In genomic region chr2:110770696-110771425, GRCh38 we compare ENCODE assay signal across 8 cellular contexts. TPM values are rescaled to one million over a fixed set of nuclear protein-coding genes. Genes with fewer than 3 reads are reported as not detected.
A peak's percentile ranks its signal among the peaks of the same experiment; 100 is the strongest.
DNase-seq lines count a peak whose midpoint lies in the region; ATAC-seq and TF ChIP-seq lines count a peak whose summit lies in the region.

No MANE protein-coding gene starts in this region.

- no peaks in the 10 kb centered on the region for H4K20me1 ChIP-seq in PC-9 (ENCODE audit: insufficient read depth)

- H3F3A ChIP-seq in PC-9 (ENCODE audit: insufficient read depth, low read depth) = no peaks in the 10 kb centered on the region

- no peaks in the 10 kb centered on the region for H3K36me3 ChIP-seq in WERI-Rb-1
- H3K36me3 ChIP-seq in PC-9 (ENCODE audit: low read depth) = no peaks in the 10 kb centered on the region

- H3K79me2 ChIP-seq in PC-9 (ENCODE audit: low read depth) = no peaks in the 10 kb centered on the region

- H3K4me3 ChIP-seq in AG09309 (ENCODE audit: control insufficient read depth, low read depth, low read length) = no peak overlapping the region
- H3K4me3 ChIP-seq in WERI-Rb-1 (ENCODE audit: low read depth, low read length) = no peak overlapping the region
- H3K4me3 ChIP-seq in PC-9 = no peak overlapping the region

- H3K4me2 ChIP-seq in PC-9 = no peak overlapping the region

- H3K27me3 ChIP-seq in WERI-Rb-1 (ENCODE audit: insufficient read depth, low read depth, severe bottlenecking) (peaks cover 78% of the 10 kb centered on the region), PC-9 (ENCODE audit: insufficient read depth, low read depth) (no peaks in the 10 kb centered on the region)

- TF ChIP-seq CTCF in AG09309 (IDR thresholded peaks at IDR 0.05; ENCODE audit: control insufficient read depth, insufficient read depth, low read depth, low read length, missing control alignments) (no peak), WERI-Rb-1 (IDR thresholded peaks at IDR 0.05; ENCODE audit: low read depth, low read length) (no peak), PC-9 (conservative IDR thresholded peaks at IDR 0.05) (no peak)

- no peaks in the 10 kb centered on the region for H3K4me1 ChIP-seq in PC-9 (replicated peaks; ENCODE audit: insufficient read depth)

- intact Hi-C loops in PC-9 (cut with micrococcal nuclease; ENCODE audit: unreplicated experiment) = no loop called here

- no peaks in the 10 kb centered on the region for H3K9me2 ChIP-seq in PC-9 (ENCODE audit: insufficient read depth)

- no TSS peak for BruUV-seq in PC-9 (replicated peaks; lab: Mats Ljungman, UMichigan)

- DNase-seq in AG09309 (ENCODE audit: low read depth) = peak; percentile 20
- peak; percentile 91 for DNase-seq in NCI-H1105 treated with DMSO at 0.1 percent for 48 hours (lab: John Stamatoyannopoulos, UW)
- peak; percentile 80 for DNase-seq in WERI-Rb-1
- DNase-seq in kidney glomerular epithelial cell (lab: John Stamatoyannopoulos, UW) = peak; percentile 43
- DNase-seq in LoVo (ENCODE audit: low spot score) = no peak
- DNase-seq in PC-9 = no peak

- ATAC-seq in HG03432 (IDR thresholded peaks at IDR 0.05; ENCODE audit: unreplicated experiment) (no peak), GM21717 (IDR thresholded peaks at IDR 0.05; ENCODE audit: unreplicated experiment) (no peak)

- H3K27ac ChIP-seq in WERI-Rb-1 (no peak overlapping the region), PC-9 (no peak overlapping the region)

- H3K9me3 ChIP-seq in WERI-Rb-1 (ENCODE audit: severe bottlenecking) (no peaks in the 10 kb centered on the region), PC-9 (ENCODE audit: insufficient read depth, low read depth) (no peaks in the 10 kb centered on the region)

- no peak overlapping the region for H2AFZ ChIP-seq in PC-9

- CTCF ChIA-PET in PC-9 (lab: Charles Lee) = no interaction called here

- POLR2A ChIA-PET in PC-9 (lab: Charles Lee; ENCODE audit: unreplicated experiment) = interaction anchor here (0.5 kb wide), 1 partner anchor 12 kb away, joined by 4 read pairs; no protein-coding TSS in a partner anchor

RNA-seq across cellular contexts. Expression of gene ACOXL, which starts 38.5 kb away (rescaled TPM):
- 9.1 and 10.7 TPM in 2 replicates for total RNA-seq in PC-9 (2021)

Comparison
In these comparisons a context has a peak if more than half of its experiments do, and no peak if none do; other contexts are left out.
1. DNase-seq: peak in AG09309 (single experiment), NCI-H1105 treated with DMSO at 0.1 percent for 48 hours (single experiment), WERI-Rb-1 (single experiment) and kidney glomerular epithelial cell (single experiment); none in LoVo (single experiment) and PC-9 (0 of 2).